7 cellular contexts compared by ENCODE assay signal in genomic region chr3:127473244-127474024, GRCh38.
DNase-seq lines count a peak whose midpoint lies in the region; ATAC-seq and TF ChIP-seq lines count a peak whose summit lies in the region.

No MANE protein-coding gene starts in this region.

- H3K9me2 ChIP-seq in SK-N-SH = no peaks in the 10 kb centered on the region

- ATAC-seq in right lobe of liver (peak; percentile 82 to 97 (median 86)), HG02678 (IDR thresholded peaks at IDR 0.05; ENCODE audit: unreplicated experiment) (no peak), GM18873 (IDR thresholded peaks at IDR 0.05; ENCODE audit: low FRiP score, unreplicated experiment) (no peak)

- no peak for TF ChIP-seq POLR2A in right lobe of liver (IDR thresholded peaks at IDR 0.05)

- H3K9me3 ChIP-seq in SK-N-SH (no peaks in the 10 kb centered on the region), right lobe of liver (no peaks in the 10 kb centered on the region)

- H2AFZ ChIP-seq in SK-N-SH (ENCODE audit: low read depth) = no peak overlapping the region

- H3K27ac ChIP-seq in SK-N-SH (ENCODE audit: low read depth in 2 of 2, low read length in 1 of 2) (no peak overlapping the region), right lobe of liver (no peak overlapping the region)

- H3F3A ChIP-seq in SK-N-SH (replicated peaks; ENCODE audit: insufficient read depth) = no peaks in the 10 kb centered on the region

- TF ChIP-seq EP300 in SK-N-SH (IDR thresholded peaks at IDR 0.05; ENCODE audit: borderline replicate concordance in 1 of 2, low read depth in 1 of 2, low read length in 1 of 2) = no peak

- TF ChIP-seq CTCF in HFF-Myc (IDR thresholded peaks at IDR 0.05; ENCODE audit: low read depth, low read length, missing control alignments) (peak; percentile 15), SK-N-SH (IDR thresholded peaks at IDR 0.05) (peak; percentile 37; the same call in 1 of the 2 replicates), right lobe of liver (IDR thresholded peaks at IDR 0.05) (peak in 3 of 4 donors; percentile 31 to 40 (median 35))

- 67% methylated on average over 6 of the region's 10 CpGs for WGBS in SK-N-SH (ENCODE audit: low lambda C conversion rate)
- 30% methylated on average over 2 of the region's 10 CpGs for WGBS in right lobe of liver (ENCODE audit: insufficient coverage, low coverage, low lambda C conversion rate, missing lambda C conversion rate)

- TF ChIP-seq RAD21 in SK-N-SH (IDR thresholded peaks at IDR 0.05; ENCODE audit: low read length) = peak; percentile 54

- POLR2A ChIA-PET in SK-N-SH (lab: Yijun Ruan, JAX) = interaction anchor here (0.5 kb wide), 1 partner anchor 210 kb away, joined by 3 read pairs; no protein-coding TSS in a partner anchor

- no peak overlapping the region for H3K9ac ChIP-seq in SK-N-SH

- CTCF ChIA-PET in SK-N-SH (lab: Yijun Ruan, JAX) = interaction anchor here (0.6 to 4.4 kb wide), 11 partner anchors 8 to 914 kb away, joined by 3 to 38 read pairs (median 4); partner anchors contain the start of gene C3orf22

- no peak overlapping the region for H3K4me3 ChIP-seq in HFF-Myc (replicated peaks; ENCODE audit: low read depth, low read length)
- H3K4me3 ChIP-seq in SK-N-SH (ENCODE audit: low read depth in 2 of 2, low read length in 1 of 2) = no peak overlapping the region
- H3K4me3 ChIP-seq in right lobe of liver = no peak overlapping the region

- DNase-seq in ELF-1 (ENCODE audit: low read depth, low spot score) = peak; percentile 97
- DNase-seq in HFF-Myc (ENCODE audit: extremely low read depth, low read depth) = no peak
- DNase-seq in SK-N-SH = peak; percentile 79
- DNase-seq in right lobe of liver = peak; percentile 52 to 62 (median 53)
- no peak for DNase-seq in occipital lobe (lab: John Stamatoyannopoulos, UW)

- intact Hi-C loops in right lobe of liver (cut with DNase I) = no loop called here

- H3K36me3 ChIP-seq in SK-N-SH (replicated peaks in 1 of 2; ENCODE audit: control insufficient read depth in 1 of 2, insufficient read depth in 2 of 2, low read length in 1 of 2) (no peaks in the 10 kb centered on the region), right lobe of liver (no peaks in the 10 kb centered on the region)

- H3K79me2 ChIP-seq in SK-N-SH (ENCODE audit: insufficient read depth) = no peaks in the 10 kb centered on the region

- H3K27me3 ChIP-seq in SK-N-SH (ENCODE audit: insufficient read depth) (peaks cover 2% of the 10 kb centered on the region; the same call in 1 of the 2 replicates), right lobe of liver (no peaks in the 10 kb centered on the region)

- H3K4me1 ChIP-seq in SK-N-SH (ENCODE audit: control insufficient read depth in 1 of 2, insufficient read depth in 2 of 2, low read depth in 1 of 2, low read length in 1 of 2) = peaks cover 0 to 4% of the 10 kb centered on the region in 2 experiments; a peak in 1 of 4 replicates
- H3K4me1 ChIP-seq in right lobe of liver = peaks cover 0 to 7% (median 0%) of the 10 kb centered on the region in 4 donors

- H4K20me1 ChIP-seq in SK-N-SH (ENCODE audit: insufficient read depth) = no peaks in the 10 kb centered on the region

- H3K4me2 ChIP-seq in SK-N-SH = no peak overlapping the region

TF ChIP-seq in SK-N-SH, 30 proteins besides CTCF, POLR2A, EP300 and RAD21:
- no peak for TF ChIP-seq ELF1 (IDR thresholded peaks at IDR 0.05)
- TF ChIP-seq MEF2A (IDR thresholded peaks at IDR 0.05; ENCODE audit: borderline replicate concordance, low read depth) = no peak
- TF ChIP-seq TAF1 (IDR thresholded peaks at IDR 0.05; ENCODE audit: borderline replicate concordance, low read depth, low read length) = no peak
- peak; percentile 17; the same call in 1 of the 2 replicates for TF ChIP-seq SMC3 (IDR thresholded peaks at IDR 0.05; ENCODE audit: low read depth, low read length)
- no peak for TF ChIP-seq POLR2AphosphoS5 (IDR thresholded peaks at IDR 0.05; ENCODE audit: low read depth, low read length)
- no peak for TF ChIP-seq TEAD4 (IDR thresholded peaks at IDR 0.05; ENCODE audit: borderline replicate concordance, insufficient read depth)
- TF ChIP-seq USF1 (IDR thresholded peaks at IDR 0.05; ENCODE audit: borderline replicate concordance, low read depth) = no peak
- no peak for TF ChIP-seq JUND (IDR thresholded peaks at IDR 0.05)

Comparison
In these comparisons a context has a peak if more than half of its experiments do, and no peak if none do; other contexts are left out.
1. DNase-seq: peak in ELF-1 (single experiment), SK-N-SH (single experiment) and right lobe of liver (3 of 3); none in HFF-Myc (single experiment) and occipital lobe (single experiment).
2. ATAC-seq: peak in right lobe of liver (4 of 4); none in HG02678 (single experiment) and GM18873 (single experiment).
3. Peak in every context shown above with its lines, with median percentiles within 50 percentile points of each other: CTCF ChIP-seq.